ENCODE assay signal across 29 cellular contexts in the genomic region with DNA sequence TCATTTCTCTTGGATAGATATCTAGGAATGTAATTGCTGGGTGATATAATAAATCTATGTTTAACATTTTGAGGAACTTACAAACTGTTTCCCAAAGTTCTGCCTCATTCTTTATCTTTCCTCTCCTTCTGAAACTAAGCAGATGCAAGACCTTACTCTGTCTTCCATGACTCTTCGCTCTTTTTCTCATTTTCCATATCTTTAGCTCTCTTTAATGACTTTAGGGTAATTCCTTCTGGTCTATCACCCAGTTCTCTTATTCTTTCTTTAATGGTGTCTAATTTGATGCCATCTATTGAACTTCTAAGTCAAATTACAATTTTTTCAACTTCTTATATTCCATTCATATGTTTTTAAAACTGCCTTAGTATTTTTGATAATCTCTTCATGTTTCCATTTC.
"Had no signal": no experiment of that assay in that cellular context is flagged by ENCODE, and none has a peak within 500 bp of the region (broad histone marks: within the 10 kb centered on the region; RNA-seq: fewer than 3 reads in every experiment).

No MANE protein-coding gene starts in this region.

- H3K4me3 ChIP-seq: stomach, suprapubic skin, testis, thoracic aorta, thyroid gland, tibial artery, tibial nerve, transverse colon, upper lobe of left lung, upper lobe of right lung, uterus, vagina had no signal

- H3K27me3 ChIP-seq: stomach, suprapubic skin, testis, thyroid gland, tibial artery, tibial nerve, transverse colon, upper lobe of left lung, upper lobe of right lung, uterus, vagina had no signal

- H3K27me3 Mint-ChIP-seq: stimulated activated memory B cell treated with anti-CD40 and anti-IgM and Interleukin-4, amounts not matched to agents 10 μg/mL and 1 μg/mL and 100 μg/mL, for 72 hours; stimulated activated naive B cell treated with anti-CD40 and anti-IgM and Interleukin-4, amounts not matched to agents 10 μg/mL and 1 μg/mL and 100 μg/mL, for 72 hours; stimulated activated naive CD8-positive, alpha-beta T cell treated with anti-CD3 and anti-CD28 coated beads, Interleukin-15, amount 100 ng/mL, for 72 hours; stimulated activated naive CD8-positive, alpha-beta T cell treated with anti-CD3 and anti-CD28 coated beads, Interleukin-15, Interleukin-2, amounts not matched to agents 100 ng/mL and 50 ng/mL, for 24 hours; type B pancreatic cell had no signal

- H3K27ac Mint-ChIP-seq: stimulated activated effector memory CD8-positive, alpha-beta T cell treated with anti-CD3 and anti-CD28 coated beads, Interleukin-12 subunit alpha, Interleukin-12 subunit beta, amount 100 ng/mL, for 72 hours; stimulated activated memory B cell treated with anti-CD40 and anti-IgM and Interleukin-4, amounts not matched to agents 10 μg/mL and 1 μg/mL and 100 μg/mL, for 72 hours; stimulated activated naive B cell treated with anti-CD40 and anti-IgM and Interleukin-4, amounts not matched to agents 10 μg/mL and 1 μg/mL and 100 μg/mL, for 72 hours; stimulated activated naive CD8-positive, alpha-beta T cell treated with anti-CD3 and anti-CD28 coated beads, Interleukin-15, amount 100 ng/mL, for 72 hours; stimulated activated naive CD8-positive, alpha-beta T cell treated with anti-CD3 and anti-CD28 coated beads, Interleukin-15, Interleukin-2, amounts not matched to agents 100 ng/mL and 50 ng/mL, for 24 hours; type B pancreatic cell had no signal

- H3K4me3 Mint-ChIP-seq: stimulated activated effector memory CD8-positive, alpha-beta T cell treated with anti-CD3 and anti-CD28 coated beads, Interleukin-12 subunit alpha, Interleukin-12 subunit beta, amount 100 ng/mL, for 72 hours; stimulated activated memory B cell treated with anti-CD40 and anti-IgM and Interleukin-4, amounts not matched to agents 10 μg/mL and 1 μg/mL and 100 μg/mL, for 72 hours; stimulated activated naive B cell treated with anti-CD40 and anti-IgM and Interleukin-4, amounts not matched to agents 10 μg/mL and 1 μg/mL and 100 μg/mL, for 72 hours; stimulated activated naive CD8-positive, alpha-beta T cell treated with anti-CD3 and anti-CD28 coated beads, Interleukin-15, amount 100 ng/mL, for 72 hours; stimulated activated naive CD8-positive, alpha-beta T cell treated with anti-CD3 and anti-CD28 coated beads, Interleukin-15, Interleukin-2, amounts not matched to agents 100 ng/mL and 50 ng/mL, for 24 hours; type B pancreatic cell had no signal

- H3K4me1 ChIP-seq: stomach, suprapubic skin, testis, thyroid gland, tibial artery, tibial nerve, transverse colon, upper lobe of left lung, upper lobe of right lung, uterus, vagina had no signal

- H3K4me1 Mint-ChIP-seq: stimulated activated effector memory CD8-positive, alpha-beta T cell treated with anti-CD3 and anti-CD28 coated beads, Interleukin-12 subunit alpha, Interleukin-12 subunit beta, amount 100 ng/mL, for 72 hours; stimulated activated memory B cell treated with anti-CD40 and anti-IgM and Interleukin-4, amounts not matched to agents 10 μg/mL and 1 μg/mL and 100 μg/mL, for 72 hours; stimulated activated naive B cell treated with anti-CD40 and anti-IgM and Interleukin-4, amounts not matched to agents 10 μg/mL and 1 μg/mL and 100 μg/mL, for 72 hours; stimulated activated naive CD8-positive, alpha-beta T cell treated with anti-CD3 and anti-CD28 coated beads, Interleukin-15, amount 100 ng/mL, for 72 hours had no signal

- ATAC-seq: stimulated activated effector memory CD8-positive, alpha-beta T cell treated with anti-CD3 and anti-CD28 coated beads, Interleukin-12 subunit alpha, Interleukin-12 subunit beta, amount 100 ng/mL, for 72 hours; stimulated activated memory B cell treated with anti-CD40 and anti-IgM and Interleukin-4, amounts not matched to agents 10 μg/mL and 1 μg/mL and 100 μg/mL, for 72 hours; stimulated activated naive B cell treated with anti-CD40 and anti-IgM and Interleukin-4, amounts not matched to agents 10 μg/mL and 1 μg/mL and 100 μg/mL, for 72 hours; stimulated activated naive CD8-positive, alpha-beta T cell treated with anti-CD3 and anti-CD28 coated beads, Interleukin-15, amount 100 ng/mL, for 72 hours; stimulated activated naive CD8-positive, alpha-beta T cell treated with anti-CD3 and anti-CD28 coated beads, Interleukin-15, Interleukin-2, amounts not matched to agents 100 U/mL and 50 U/mL, for 24 hours; upper lobe of right lung had no signal

- DNase-seq: stimulated activated CD4-positive, alpha-beta T cell treated with anti-CD3 and anti-CD28 coated beads, Interleukin-2, amount 100 ng/mL, for 48 hours; stimulated activated CD4-positive, alpha-beta T cell treated with anti-CD3 and anti-CD28 coated beads, Interleukin-4, amount 100 ng/mL, for 1 hour; stimulated activated CD4-positive, alpha-beta T cell treated with anti-CD3 and anti-CD28 coated beads, Interleukin-4, amount 100 ng/mL, for 24 hours; stimulated activated CD4-positive, alpha-beta T cell treated with anti-CD3 and anti-CD28 coated beads, Interleukin-4, amount 100 ng/mL, for 4 hours; stimulated activated CD8-positive, alpha-beta memory T cell treated with anti-CD3 and anti-CD28 coated beads, Interleukin-4, amount 100 ng/mL, for 48 hours; stimulated activated naive B cell treated with anti-CD40 and anti-IgM and Interleukin-4, amounts not matched to agents 10 μg/mL and 1 μg/mL and 100 μg/mL, for 72 hours; stimulated activated naive CD4-positive, alpha-beta T cell; stimulated activated naive CD4-positive, alpha-beta T cell treated with Interleukin-2 at 50 U/mL for 16 hours; stimulated activated naive CD8-positive, alpha-beta T cell treated with anti-CD3 and anti-CD28 coated beads, Interleukin-15, amount 100 ng/mL, for 72 hours; stimulated activated naive CD8-positive, alpha-beta T cell treated with anti-CD3 and anti-CD28 coated beads, Interleukin-15, Interleukin-2, amounts not matched to agents 100 U/mL and 50 U/mL, for 24 hours; stomach; substantia nigra; testis; thyroid gland; tibial artery; transverse colon; trophoblast cell; upper lobe of left lung; upper lobe of right lung; uterus had no signal

- H3K9me3 ChIP-seq: suprapubic skin, testis, thoracic aorta, thyroid gland, tibial artery, upper lobe of right lung, uterus, vagina had no signal

- H3K36me3 Mint-ChIP-seq: stimulated activated effector memory CD8-positive, alpha-beta T cell treated with anti-CD3 and anti-CD28 coated beads, Interleukin-12 subunit alpha, Interleukin-12 subunit beta, amount 100 ng/mL, for 72 hours; stimulated activated memory B cell treated with anti-CD40 and anti-IgM and Interleukin-4, amounts not matched to agents 10 μg/mL and 1 μg/mL and 100 μg/mL, for 72 hours; stimulated activated naive B cell treated with anti-CD40 and anti-IgM and Interleukin-4, amounts not matched to agents 10 μg/mL and 1 μg/mL and 100 μg/mL, for 72 hours; type B pancreatic cell had no signal

- H3K27ac ChIP-seq: stomach, suprapubic skin, testis, thoracic aorta, thyroid gland, tibial artery, tibial nerve, transverse colon, upper lobe of left lung, upper lobe of right lung, uterus, vagina had no signal

- FAIRE-seq: urothelium cell line had no signal

- H3K36me3 ChIP-seq: stomach, suprapubic skin, thoracic aorta, thyroid gland, tibial artery, tibial nerve, transverse colon, upper lobe of left lung, upper lobe of right lung, uterus, vagina had no signal
